In the genomic region with DNA sequence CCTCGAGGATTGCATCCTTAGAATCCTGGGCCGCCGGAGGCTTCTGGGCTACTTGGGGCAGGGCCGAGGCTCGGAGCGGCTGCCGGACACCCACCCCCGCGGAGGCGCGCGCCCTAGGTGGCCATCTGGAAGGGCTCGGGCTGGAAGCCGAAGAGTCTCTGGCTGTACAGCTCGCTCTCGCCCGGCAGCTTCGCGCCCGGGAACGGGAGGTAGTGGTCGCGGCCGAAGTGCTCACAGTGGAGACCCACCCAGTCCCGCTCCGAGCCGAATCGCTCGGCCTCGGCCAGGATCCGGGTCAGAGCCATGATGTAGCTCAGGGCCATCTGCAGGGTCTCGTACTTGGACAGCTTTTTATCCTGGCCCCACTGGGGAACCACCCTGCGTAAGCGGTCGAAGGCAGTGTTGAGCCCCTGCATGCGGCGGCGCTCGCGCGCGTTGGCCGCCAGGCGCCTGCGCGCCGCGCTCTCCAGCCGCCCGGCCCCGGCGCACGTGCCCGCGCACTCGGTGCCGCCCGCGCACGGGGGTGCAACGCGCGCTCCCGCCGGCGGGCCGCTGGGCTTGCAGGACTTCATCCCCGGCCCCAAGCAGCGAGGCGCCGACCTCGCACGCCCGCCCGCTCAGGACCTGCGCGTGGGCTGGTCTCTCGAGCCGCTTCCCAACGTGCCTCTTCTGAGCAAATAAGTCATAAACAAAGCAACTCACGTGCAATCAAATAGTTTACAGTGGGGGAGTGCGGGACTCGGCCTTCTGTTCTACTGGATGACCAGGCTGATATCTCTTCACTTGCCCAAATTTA, we compare ENCODE assay signal across 8 cellular contexts. TPM values are rescaled to one million over a fixed set of nuclear protein-coding genes. Genes with fewer than 3 reads are reported as not detected.
DNase-seq lines count a peak whose midpoint lies in the region; ATAC-seq and TF ChIP-seq lines count a peak whose summit lies in the region.

No MANE protein-coding gene starts in this region.

- TF ChIP-seq POLR2A in ovary (IDR thresholded peaks at IDR 0.05) (no peak), vagina (IDR thresholded peaks at IDR 0.05) (no peak)

- H3K27me3 Mint-ChIP-seq in activated naive CD8-positive, alpha-beta T cell treated with anti-CD3 and anti-CD28 coated beads, Interleukin-2, amount 50 U/mL, for 24 hours = peaks cover 48% of the 10 kb centered on the region

- TF ChIP-seq EP300 in ovary (IDR thresholded peaks at IDR 0.05) = no peak

- H3K9ac ChIP-seq in NT2/D1 (ENCODE audit: insufficient read length, low read depth) = peak overlapping the region; percentile 82

- H3K36me3 ChIP-seq in NT2/D1 (ENCODE audit: insufficient read depth, insufficient read length, low read length) = no peaks in the 10 kb centered on the region
- no peaks in the 10 kb centered on the region for H3K36me3 ChIP-seq in heart right ventricle
- H3K36me3 ChIP-seq in ovary = no peaks in the 10 kb centered on the region
- no peaks in the 10 kb centered on the region for H3K36me3 ChIP-seq in vagina

- WGBS in heart right ventricle, 2 donors = 0% methylated on average over 82 to 83 of the region's 83 CpGs
- 0 to 1% (median 0%) methylated on average over 66 to 83 of the region's 83 CpGs for WGBS in ovary, 3 donors

- no peaks in the 10 kb centered on the region for H3K36me3 Mint-ChIP-seq in activated naive CD8-positive, alpha-beta T cell treated with anti-CD3 and anti-CD28 coated beads, Interleukin-2, amount 50 U/mL, for 24 hours (ENCODE audit: low read depth)

- TF ChIP-seq CTCF in heart right ventricle (IDR thresholded peaks at IDR 0.05) (peak in 2 of 9 donors; percentile 33 to 42), ovary (IDR thresholded peaks at IDR 0.05) (no peak), vagina (IDR thresholded peaks at IDR 0.05) (no peak)

- H3K27ac Mint-ChIP-seq in activated naive CD8-positive, alpha-beta T cell treated with anti-CD3 and anti-CD28 coated beads, Interleukin-2, amount 50 U/mL, for 24 hours = no peak overlapping the region

- H3K27me3 ChIP-seq in NT2/D1 (ENCODE audit: insufficient read depth, insufficient read length) = peaks cover 32% of the 10 kb centered on the region
- peaks cover 0 to 37% (median 2%) of the 10 kb centered on the region in 7 donors for H3K27me3 ChIP-seq in heart right ventricle
- H3K27me3 ChIP-seq in ovary = no peaks in the 10 kb centered on the region
- no peaks in the 10 kb centered on the region for H3K27me3 ChIP-seq in vagina

- no peaks in the 10 kb centered on the region for H3K9me3 ChIP-seq in NT2/D1 (ENCODE audit: insufficient read depth, low read length)
- H3K9me3 ChIP-seq in heart right ventricle = no peaks in the 10 kb centered on the region
- H3K9me3 ChIP-seq in ovary = no peaks in the 10 kb centered on the region
- H3K9me3 ChIP-seq in vagina = no peaks in the 10 kb centered on the region

- peak overlapping the region; percentile 71 for H3K4me3 Mint-ChIP-seq in activated naive CD8-positive, alpha-beta T cell treated with anti-CD3 and anti-CD28 coated beads, Interleukin-2, amount 50 U/mL, for 24 hours

- H3K4me3 ChIP-seq in NT2/D1 (ENCODE audit: insufficient read length, low read depth) = peak overlapping the region; percentile 60
- H3K4me3 ChIP-seq in heart right ventricle = peak overlapping the region; percentile 39 to 91 (median 62)
- peak overlapping the region; percentile 55 for H3K4me3 ChIP-seq in ovary
- H3K4me3 ChIP-seq in vagina = peak overlapping the region; percentile 59 to 65

- intact Hi-C loops in heart right ventricle (cut with DNase I) (loop anchor here in 1 of 10 donors (5.0 kb wide), 1 partner anchor 71 kb away; no protein-coding TSS in a partner anchor), ovary (cut with DNase I) (no loop called here), vagina (cut with DNase I) (no loop called here)

- H3K27ac ChIP-seq in heart right ventricle = peak overlapping the region in 8 of 10 donors; percentile 45 to 73 (median 64)
- peak overlapping the region; percentile 44 to 72 for H3K27ac ChIP-seq in ovary
- peak overlapping the region; percentile 74 for H3K27ac ChIP-seq in vagina

- DNase-seq in D341Med (ENCODE audit: low spot score) (peak; percentile 33), NT2/D1 (ENCODE audit: low read depth, low spot score) (peak; percentile 58), heart right ventricle (peak; percentile 43 to 60), ovary (peak; percentile 60 to 82 (median 68)), vagina (ENCODE audit: extremely low spot score in 2 of 2) (no peak)
- DNase-seq in activated naive CD8-positive, alpha-beta T cell treated with anti-CD3 and anti-CD28 coated beads, Interleukin-2, amount 50 U/mL, for 24 hours = peak; percentile 38

- no peaks in the 10 kb centered on the region for H3K9me3 Mint-ChIP-seq in activated naive CD8-positive, alpha-beta T cell treated with anti-CD3 and anti-CD28 coated beads, Interleukin-2, amount 50 U/mL, for 24 hours

- H3K4me1 ChIP-seq in NT2/D1 (ENCODE audit: insufficient read depth, insufficient read length) = no peaks in the 10 kb centered on the region
- peaks cover 0 to 13% (median 7%) of the 10 kb centered on the region in 9 donors for H3K4me1 ChIP-seq in heart right ventricle
- H3K4me1 ChIP-seq in ovary (ENCODE audit: insufficient read depth) = no peaks in the 10 kb centered on the region
- peaks cover 6% of the 10 kb centered on the region for H3K4me1 ChIP-seq in vagina

- H3K4me1 Mint-ChIP-seq in activated naive CD8-positive, alpha-beta T cell treated with anti-CD3 and anti-CD28 coated beads, Interleukin-2, amount 50 U/mL, for 24 hours = peaks cover 8% of the 10 kb centered on the region

- ATAC-seq in GM19467 (IDR thresholded peaks at IDR 0.05; ENCODE audit: unreplicated experiment) = peak; percentile 89
- peak; percentile 78 for ATAC-seq in HG03571 (IDR thresholded peaks at IDR 0.05; ENCODE audit: unreplicated experiment)
- peak; percentile 90 for ATAC-seq in activated naive CD8-positive, alpha-beta T cell treated with anti-CD3 and anti-CD28 coated beads, Interleukin-2, amount 50 U/mL, for 24 hours
- ATAC-seq in heart right ventricle = peak; percentile 94 to 98 (median 96)

RNA-seq across cellular contexts. Expression of a gene that starts 0.6 kb away (rescaled TPM):
- total RNA-seq in heart right ventricle = not detected
- under 1 TPM in 1 of 2 donors, not detected in 1; 0.01 TPM for polyA plus RNA-seq in heart right ventricle
- total RNA-seq in ovary = under 1 TPM in 2 of 7 donors, not detected in 5; 0.23 to 0.60 TPM
- under 1 TPM in 1 of 2 donors, not detected in 1; 0.16 TPM for polyA plus RNA-seq in ovary
- not detected for total RNA-seq in vagina

Comparison
In these comparisons a context has a peak if more than half of its experiments do, and no peak if none do; other contexts are left out.
1. DNase-seq: peak in D341Med (single experiment), NT2/D1 (single experiment), activated naive CD8-positive, alpha-beta T cell treated with anti-CD3 and anti-CD28 coated beads, Interleukin-2, amount 50 U/mL, for 24 hours (single experiment), heart right ventricle (2 of 2) and ovary (5 of 5); none in vagina (0 of 2).
2. Peak in every context shown above with its lines, with median percentiles within 50 percentile points of each other: ATAC-seq, H3K4me3 ChIP-seq and H3K27ac ChIP-seq.